ENCODE assay signal across 19 cellular contexts in genomic region chr4:54077812-54078211, GRCh38. TPM values are rescaled to one million over a fixed set of nuclear protein-coding genes. Genes with fewer than 3 reads are reported as not detected.
DNase-seq lines count a peak whose midpoint lies in the region; ATAC-seq, FAIRE-seq and TF ChIP-seq lines count a peak whose summit lies in the region.
"Had no signal": no experiment of that assay in that cellular context is flagged by ENCODE, and none has a peak within 500 bp of the region (broad histone marks: within the 10 kb centered on the region; RNA-seq: fewer than 3 reads in every experiment).

No MANE protein-coding gene starts in this region.

- CTCF ChIA-PET in HepG2 (lab: Yijun Ruan, JAX; ENCODE audit: low intra/inter-chr PET ratio, low total read pairs): no interaction called here

- BruUV-seq in HepG2 (replicated peaks; lab: Mats Ljungman, UMichigan): no TSS peak

- H3K9ac ChIP-seq in HepG2 (ENCODE audit: insufficient read depth, low read depth, low read length): no peak overlapping the region

- no peak for FAIRE-seq in HepG2 (lab: Jason Lieb, UNC)
- FAIRE-seq: endometrium had no signal

- no peak overlapping the region for H3K4me3 ChIP-seq in HepG2 (replicated peaks in 1 of 3; ENCODE audit: insufficient read depth in 1 of 3, low read depth in 2 of 3, low read length in 3 of 3)
- H3K4me3 ChIP-seq: ovary had no signal

- H3K4me1 ChIP-seq in foreskin keratinocyte (peaks cover 37% of the 10 kb centered on the region), HepG2 (ENCODE audit: insufficient read depth, low read length) (peaks cover 19% of the 10 kb centered on the region)

- H4K20me1 ChIP-seq in HepG2 (ENCODE audit: insufficient read depth, low read length): no peaks in the 10 kb centered on the region

- no peaks in the 10 kb centered on the region for H3K9me3 ChIP-seq in HepG2 (ENCODE audit: low read length)
- H3K9me3 ChIP-seq: ovary had no signal

- POLR2A ChIA-PET in HepG2 (lab: Yijun Ruan, JAX): no interaction called here

- no peaks in the 10 kb centered on the region for H3K36me3 Mint-ChIP-seq in activated T-helper 17 cell treated with anti-CD3 and anti-CD28 coated beads, Interleukin-2, amount 50 U/mL, for 72 hours (ENCODE audit: low read depth)
- H3K36me3 Mint-ChIP-seq: activated naive CD8-positive, alpha-beta T cell treated with anti-CD3 and anti-CD28 coated beads, Interleukin-2, amount 10 ng/mL, durations not matched to agents 7 days and 5 days; IgD-negative memory B cell had no signal

- no peak overlapping the region for H3K4me3 Mint-ChIP-seq in activated T-helper 17 cell treated with anti-CD3 and anti-CD28 coated beads, Interleukin-2, amount 50 U/mL, for 72 hours
- H3K4me3 Mint-ChIP-seq: activated naive CD8-positive, alpha-beta T cell treated with anti-CD3 and anti-CD28 coated beads, Interleukin-2, amount 10 ng/mL, durations not matched to agents 7 days and 5 days; IgD-negative memory B cell had no signal

- DNase-seq in Daoy (ENCODE audit: low read depth) (peak; percentile 20), HT1080 (ENCODE audit: low read depth) (peak; percentile 42), foreskin keratinocyte (peak; percentile 79 to 93), SHP77 (lab: John Stamatoyannopoulos, UW) (no peak), dermis blood vessel endothelial cell (no peak), HepG2 (ENCODE audit: low spot score) (no peak)
- DNase-seq in stimulated activated CD4-positive, alpha-beta T cell treated with anti-CD3 and anti-CD28 coated beads, Interleukin-1b, Interleukin-23, amount 100 ng/mL, for 48 hours: no peak
- DNase-seq: activated CD4-positive, alpha-beta T cell treated with anti-CD3 and anti-CD28 coated beads, Interleukin-2, amount 50 U/mL, for 4 hours; activated naive CD8-positive, alpha-beta T cell treated with anti-CD3 and anti-CD28 coated beads, Interleukin-2, amount 10 ng/mL, durations not matched to agents 7 days and 5 days; activated T-cell treated with anti-CD3 and anti-CD28 coated beads, Interleukin-2, amount 50 U/mL, for 1 hour; NCI-H69; ovary; stimulated activated CD4-positive, alpha-beta T cell treated with anti-CD3 and anti-CD28 coated beads, Interleukin-4, amount 100 ng/mL, for 24 hours; stimulated activated CD8-positive, alpha-beta memory T cell treated with anti-CD3 and anti-CD28 coated beads, Interleukin-4, amount 100 ng/mL, for 48 hours had no signal

- in situ Hi-C loops in HepG2 (cut with HindIII; ENCODE audit: extremely low pct_ligation_motif_present, low pct_unique_long_range_greater_than_20kb): no loop called here

- TF ChIP-seq EP300 in HepG2 (IDR thresholded peaks at IDR 0.05; ENCODE audit: low read depth in 2 of 2, low read length in 2 of 2) (no peak), HepG2 (CRISPR knock-in tag; IDR thresholded peaks at IDR 0.05; ENCODE audit: borderline replicate concordance) (no peak)

- TF ChIP-seq CTCF in foreskin keratinocyte (conservative IDR thresholded peaks at IDR 0.05): no peak
- TF ChIP-seq CTCF in HepG2 (CRISPR knock-in tag; IDR thresholded peaks at IDR 0.05): no peak

- no peaks in the 10 kb centered on the region for H3K79me2 ChIP-seq in HepG2 (ENCODE audit: insufficient read depth, low read length)

- peak; percentile 23 for ATAC-seq in activated T-helper 17 cell treated with anti-CD3 and anti-CD28 coated beads, Interleukin-2, amount 50 U/mL, for 72 hours (replicated peaks)
- ATAC-seq in foreskin keratinocyte: peak; percentile 61
- ATAC-seq in HepG2: no peak

- H3K27me3 ChIP-seq in foreskin keratinocyte (no peaks in the 10 kb centered on the region), HepG2 (ENCODE audit: control insufficient read depth in 1 of 2, insufficient read depth in 2 of 2, low read length in 2 of 2) (no peaks in the 10 kb centered on the region)
- H3K27me3 ChIP-seq: ovary had no signal

- no peaks in the 10 kb centered on the region for H3K36me3 ChIP-seq in HepG2 (replicated peaks in 1 of 2; ENCODE audit: control insufficient read depth in 1 of 2, insufficient read depth in 2 of 2, low read length in 2 of 2)
- H3K36me3 ChIP-seq: ovary had no signal

- H3K9me3 Mint-ChIP-seq in activated T-helper 17 cell treated with anti-CD3 and anti-CD28 coated beads, Interleukin-2, amount 50 U/mL, for 72 hours: no peaks in the 10 kb centered on the region
- H3K9me3 Mint-ChIP-seq: activated naive CD8-positive, alpha-beta T cell treated with anti-CD3 and anti-CD28 coated beads, Interleukin-2, amount 10 ng/mL, durations not matched to agents 7 days and 5 days; IgD-negative memory B cell had no signal

- H3K4me1 Mint-ChIP-seq in activated T-helper 17 cell treated with anti-CD3 and anti-CD28 coated beads, Interleukin-2, amount 50 U/mL, for 72 hours: no peaks in the 10 kb centered on the region
- H3K4me1 Mint-ChIP-seq: activated naive CD8-positive, alpha-beta T cell treated with anti-CD3 and anti-CD28 coated beads, Interleukin-2, amount 10 ng/mL, durations not matched to agents 7 days and 5 days; IgD-negative memory B cell had no signal

- TF ChIP-seq POLR2A in HepG2 (IDR thresholded peaks at IDR 0.05; ENCODE audit: insufficient read depth in 1 of 2, low read depth in 2 of 2, low read length in 2 of 2): no peak

- H2AFZ ChIP-seq in HepG2 (ENCODE audit: low read length): no peak overlapping the region

- no peak for TF ChIP-seq RAD21 in HepG2 (CRISPR knock-in tag; IDR thresholded peaks at IDR 0.05)

- WGBS in HepG2 (ENCODE audit: low lambda C conversion rate): 100% methylated on average over 1 of the region's 1 CpG

- peaks cover 13% of the 10 kb centered on the region for H3K27me3 Mint-ChIP-seq in activated T-helper 17 cell treated with anti-CD3 and anti-CD28 coated beads, Interleukin-2, amount 50 U/mL, for 72 hours

- H3K27ac ChIP-seq in foreskin keratinocyte: no peak overlapping the region
- no peak overlapping the region for H3K27ac ChIP-seq in HepG2 (ENCODE audit: extremely low read length, insufficient read depth, low read length)
- H3K27ac ChIP-seq: ovary had no signal

- intact Hi-C loops in HepG2 (cut with micrococcal nuclease; ENCODE audit: unreplicated experiment): no loop called here

- H3K4me2 ChIP-seq in HepG2 (ENCODE audit: low read depth, low read length): no peak overlapping the region

- no peak overlapping the region for H3K27ac Mint-ChIP-seq in activated T-helper 17 cell treated with anti-CD3 and anti-CD28 coated beads, Interleukin-2, amount 50 U/mL, for 72 hours
- H3K27ac Mint-ChIP-seq: activated naive CD8-positive, alpha-beta T cell treated with anti-CD3 and anti-CD28 coated beads, Interleukin-2, amount 10 ng/mL, durations not matched to agents 7 days and 5 days; IgD-negative memory B cell had no signal

RNA-seq across cellular contexts. Expression of gene CHIC2, which starts 13.4 kb away (rescaled TPM):
- 18.3 and 44.3 TPM in 2 replicates for total RNA-seq in Daoy (2014; rRNA removed; shearing (Covaris generic))
- 48.0 and 49.5 TPM in 2 replicates for total RNA-seq in HT1080 (2014; rRNA removed; shearing (Covaris generic))
- 41.8 and 43.0 TPM in 2 replicates for polyA plus RNA-seq in HT1080 (2015; cell fraction: cytosol; rRNA removed)
- polyA plus RNA-seq in HT1080 (2015; cell fraction: nucleus; rRNA removed): 18.0 TPM in 2 replicates
- 10 to 100 TPM; 12.8 to 21.8 TPM for total RNA-seq in activated T-helper 17 cell treated with anti-CD3 and anti-CD28 coated beads, Interleukin-2, amount 50 U/mL, for 72 hours
- 21.8 and 22.4 TPM in 2 replicates for total RNA-seq in foreskin keratinocyte
- polyA plus RNA-seq in foreskin keratinocyte: 14.7 and 16.8 TPM in 2 replicates
- 59.4 and 90.2 TPM in 2 replicates for total RNA-seq in dermis blood vessel endothelial cell
- 16.6 and 17.2 TPM in 2 replicates for total RNA-seq in HepG2 (2016; rRNA removed; fragmentation: Illumina TruSeq; extraction: Trizol)
- 27.0 and 31.5 TPM in 2 replicates for total RNA-seq in HepG2 (2016; cell fraction: cytosol; rRNA removed; fragmentation: Illumina TruSeq; extraction: Trizol; ENCODE audit: low read depth)
- total RNA-seq in HepG2 (2016; cell fraction: insoluble cytoplasmic fraction; rRNA removed; fragmentation: Illumina TruSeq; extraction: Trizol): 18.8 and 19.3 TPM in 2 replicates
- 33.0 and 34.2 TPM in 2 replicates for total RNA-seq in HepG2 (2016; cell fraction: membrane; rRNA removed; fragmentation: Illumina TruSeq; extraction: Trizol)
- 10.2 and 11.4 TPM in 2 replicates for total RNA-seq in HepG2 (2016; cell fraction: nucleus; rRNA removed; fragmentation: Illumina TruSeq; extraction: Trizol)
- 8.4 and 10.0 TPM in 2 replicates for polyA plus RNA-seq in HepG2 (2011; rRNA removed)
- polyA plus RNA-seq in HepG2 (2011; cell fraction: cytosol; rRNA removed): 9.5 and 9.8 TPM in 2 replicates
- polyA plus RNA-seq in HepG2 (2011; cell fraction: nucleus; rRNA removed): 8.4 and 9.8 TPM in 2 replicates
- 9.2 and 11.5 TPM in 2 replicates for polyA plus RNA-seq in HepG2 (2012)
- 20.0 and 21.8 TPM in 2 replicates for polyA plus RNA-seq in HepG2 (2016; cell fraction: cytosol; fragmentation: Illumina TruSeq; extraction: Trizol; ENCODE audit: low read depth)
- 9.4 and 14.0 TPM in 2 replicates for polyA plus RNA-seq in HepG2 (2016; cell fraction: insoluble cytoplasmic fraction; fragmentation: Illumina TruSeq; extraction: Trizol; ENCODE audit: low read depth)
- 20.0 and 26.0 TPM in 2 replicates for polyA plus RNA-seq in HepG2 (2016; cell fraction: membrane; fragmentation: Illumina TruSeq; extraction: Trizol; ENCODE audit: low read depth)
- polyA plus RNA-seq in HepG2 (2016; cell fraction: nucleus; fragmentation: Illumina TruSeq; extraction: Trizol; ENCODE audit: insufficient read depth, low read depth): 8.3 and 12.4 TPM in 2 replicates
- polyA minus RNA-seq in HepG2 (2011; rRNA and poly(A)+ RNA removed; ENCODE audit: low replicate concordance): 2.2 and 8.7 TPM in 2 replicates
- polyA minus RNA-seq in HepG2 (2011; cell fraction: cytosol; rRNA and poly(A)+ RNA removed): 13.7 and 17.7 TPM in 2 replicates
- 39.3 and 58.1 TPM in 2 replicates for polyA minus RNA-seq in HepG2 (2011; cell fraction: nucleus; rRNA and poly(A)+ RNA removed)

RNA-seq across cellular contexts. Expression of gene GSX2, which starts 22.2 kb away (rescaled TPM):
- total RNA-seq in Daoy (2014; rRNA removed; shearing (Covaris generic)): not detected in 2 replicates
- total RNA-seq in HT1080 (2014; rRNA removed; shearing (Covaris generic)): not detected in 2 replicates
- not detected in 2 replicates for polyA plus RNA-seq in HT1080 (2015; cell fraction: cytosol; rRNA removed)
- not detected in 2 replicates for polyA plus RNA-seq in HT1080 (2015; cell fraction: nucleus; rRNA removed)
- total RNA-seq in activated T-helper 17 cell treated with anti-CD3 and anti-CD28 coated beads, Interleukin-2, amount 50 U/mL, for 72 hours: not detected
- total RNA-seq in foreskin keratinocyte: not detected in 2 replicates
- polyA plus RNA-seq in foreskin keratinocyte: not detected in 2 replicates
- 0.33 TPM in 1 of 2 replicates, not detected in the other for total RNA-seq in dermis blood vessel endothelial cell
- not detected in 2 replicates for total RNA-seq in HepG2 (2016; rRNA removed; fragmentation: Illumina TruSeq; extraction: Trizol)
- total RNA-seq in HepG2 (2016; cell fraction: cytosol; rRNA removed; fragmentation: Illumina TruSeq; extraction: Trizol; ENCODE audit: low read depth): not detected in 2 replicates
- not detected in 2 replicates for total RNA-seq in HepG2 (2016; cell fraction: insoluble cytoplasmic fraction; rRNA removed; fragmentation: Illumina TruSeq; extraction: Trizol)
- total RNA-seq in HepG2 (2016; cell fraction: membrane; rRNA removed; fragmentation: Illumina TruSeq; extraction: Trizol): not detected in 2 replicates
- total RNA-seq in HepG2 (2016; cell fraction: nucleus; rRNA removed; fragmentation: Illumina TruSeq; extraction: Trizol): not detected in 2 replicates
- polyA plus RNA-seq in HepG2 (2011; rRNA removed): not detected in 2 replicates
- polyA plus RNA-seq in HepG2 (2011; cell fraction: cytosol; rRNA removed): not detected in 2 replicates
- not detected in 2 replicates for polyA plus RNA-seq in HepG2 (2011; cell fraction: nucleus; rRNA removed)
- polyA plus RNA-seq in HepG2 (2012): not detected in 2 replicates
- not detected in 2 replicates for polyA plus RNA-seq in HepG2 (2016; cell fraction: cytosol; fragmentation: Illumina TruSeq; extraction: Trizol; ENCODE audit: low read depth)
- not detected in 2 replicates for polyA plus RNA-seq in HepG2 (2016; cell fraction: insoluble cytoplasmic fraction; fragmentation: Illumina TruSeq; extraction: Trizol; ENCODE audit: low read depth)
- polyA plus RNA-seq in HepG2 (2016; cell fraction: membrane; fragmentation: Illumina TruSeq; extraction: Trizol; ENCODE audit: low read depth): not detected in 2 replicates
- polyA plus RNA-seq in HepG2 (2016; cell fraction: nucleus; fragmentation: Illumina TruSeq; extraction: Trizol; ENCODE audit: insufficient read depth, low read depth): not detected in 2 replicates
- not detected in 2 replicates for polyA minus RNA-seq in HepG2 (2011; rRNA and poly(A)+ RNA removed; ENCODE audit: low replicate concordance)
- polyA minus RNA-seq in HepG2 (2011; cell fraction: cytosol; rRNA and poly(A)+ RNA removed): not detected in 2 replicates
- not detected in 2 replicates for polyA minus RNA-seq in HepG2 (2011; cell fraction: nucleus; rRNA and poly(A)+ RNA removed)
- total RNA-seq: activated naive CD8-positive, alpha-beta T cell treated with anti-CD3 and anti-CD28 coated beads, Interleukin-2, amount 10 ng/mL, durations not matched to agents 7 days and 5 days; cerebellum; ovary; skeletal muscle tissue had no signal
- polyA plus RNA-seq: ovary had no signal

Comparison
In these comparisons a context has a peak if more than half of its experiments do, and no peak if none do; other contexts are left out.
1. DNase-seq: peak in Daoy (single experiment), HT1080 (single experiment) and foreskin keratinocyte (2 of 2); none in stimulated activated CD4-positive, alpha-beta T cell treated with anti-CD3 and anti-CD28 coated beads, Interleukin-1b, Interleukin-23, amount 100 ng/mL, for 48 hours (single experiment), SHP77 (0 of 2), dermis blood vessel endothelial cell (single experiment) and HepG2 (single experiment).